In the genomic region with DNA sequence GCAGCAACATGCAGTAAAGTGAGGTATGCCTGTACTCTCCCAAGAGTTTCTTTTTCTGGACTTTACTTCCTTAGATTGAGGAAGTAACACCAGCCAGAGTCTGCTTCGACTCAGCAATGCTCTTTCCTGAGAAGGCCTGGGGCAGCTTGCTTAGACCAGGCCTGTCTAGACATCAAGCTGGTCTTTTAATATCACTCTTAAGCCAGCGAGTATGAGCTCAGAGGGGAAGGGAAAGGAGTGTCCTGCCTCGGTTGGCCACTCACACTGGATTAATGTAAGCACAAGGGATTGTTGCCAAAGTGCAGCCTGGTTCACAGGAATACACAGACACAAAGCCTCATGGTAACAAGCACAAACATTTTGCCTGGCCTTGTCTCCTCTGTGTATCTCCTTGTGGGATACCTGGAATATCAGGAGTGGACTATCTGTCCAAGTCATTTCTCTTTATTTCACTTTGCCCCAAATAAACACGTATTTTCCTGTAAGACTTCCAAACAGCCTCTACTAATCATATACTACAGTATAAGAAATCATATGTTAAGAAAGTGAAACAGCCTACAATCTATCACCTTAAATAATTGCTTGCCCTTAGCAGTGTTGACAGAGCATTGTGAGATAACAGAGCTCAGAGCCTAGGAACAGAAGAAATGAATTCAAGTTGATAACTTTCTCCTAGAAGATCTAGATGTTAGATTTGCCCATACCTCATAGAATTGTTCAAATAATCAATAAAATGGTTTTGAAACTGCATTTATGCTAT, we compare ENCODE assay signal across 17 cellular contexts.
DNase-seq lines count a peak whose midpoint lies in the region; ATAC-seq, FAIRE-seq and TF ChIP-seq lines count a peak whose summit lies in the region.
"Had no signal": no experiment of that assay in that cellular context is flagged by ENCODE, and none has a peak within 500 bp of the region (broad histone marks: within the 10 kb centered on the region; RNA-seq: fewer than 3 reads in every experiment).

No MANE protein-coding gene starts in this region.

- H3K27ac ChIP-seq in cardiac muscle cell (peak overlapping the region; percentile 31), right atrium auricular region (no peak overlapping the region)
- H3K27ac ChIP-seq: psoas muscle, thoracic aorta had no signal

- H3K27me3 ChIP-seq in cardiac muscle cell = no peaks in the 10 kb centered on the region
- H3K27me3 ChIP-seq in right atrium auricular region = no peaks in the 10 kb centered on the region
- H3K27me3 ChIP-seq: MG63 had no signal

- ATAC-seq in activated naive CD4-positive, alpha-beta T cell treated with anti-CD3 and anti-CD28 coated beads, Interleukin-2, amount 50 U/mL, for 72 hours = no peak
- ATAC-seq: naive thymus-derived CD8-positive, alpha-beta T cell; psoas muscle had no signal

- TF ChIP-seq CTCF in cardiac muscle cell (IDR thresholded peaks at IDR 0.05; ENCODE audit: low read depth, low read length) (no peak), right atrium auricular region (IDR thresholded peaks at IDR 0.05) (no peak), chondrocyte (IDR thresholded peaks at IDR 0.05) (no peak)

- peaks cover 5% of the 10 kb centered on the region for H3K36me3 Mint-ChIP-seq in chondrocyte (ENCODE audit: low read depth)
- H3K36me3 Mint-ChIP-seq in activated naive CD4-positive, alpha-beta T cell treated with anti-CD3 and anti-CD28 coated beads, Interleukin-2, amount 50 U/mL, for 72 hours = no peaks in the 10 kb centered on the region

- FAIRE-seq in urothelium cell line (lab: Jason Lieb, UNC) = peak; percentile 84
- FAIRE-seq: endometrium had no signal

- H3K4me3 ChIP-seq in cardiac muscle cell = no peak overlapping the region
- no peak overlapping the region for H3K4me3 ChIP-seq in right atrium auricular region
- H3K4me3 ChIP-seq: MG63, psoas muscle, thoracic aorta had no signal

- H3K36me3 ChIP-seq in cardiac muscle cell (no peaks in the 10 kb centered on the region), right atrium auricular region (no peaks in the 10 kb centered on the region)
- H3K36me3 ChIP-seq: MG63, thoracic aorta had no signal

- H3K4me3 Mint-ChIP-seq in chondrocyte (ENCODE audit: unreplicated experiment) = no peak overlapping the region
- H3K4me3 Mint-ChIP-seq: naive thymus-derived CD8-positive, alpha-beta T cell had no signal

- no peak overlapping the region for H3K27ac Mint-ChIP-seq in chondrocyte (ENCODE audit: unreplicated experiment)
- no peak overlapping the region for H3K27ac Mint-ChIP-seq in activated naive CD4-positive, alpha-beta T cell treated with anti-CD3 and anti-CD28 coated beads, Interleukin-2, amount 50 U/mL, for 72 hours
- H3K27ac Mint-ChIP-seq: naive thymus-derived CD8-positive, alpha-beta T cell had no signal

- H3K4me1 ChIP-seq in cardiac muscle cell (ENCODE audit: low read depth) (peaks cover 25% of the 10 kb centered on the region), right atrium auricular region (no peaks in the 10 kb centered on the region)
- H3K4me1 ChIP-seq: psoas muscle had no signal

- peak in 1 of 2 donors; percentile 15 for DNase-seq in cardiac muscle cell (ENCODE audit: low read depth in 1 of 2, low spot score in 1 of 2)
- no peak for DNase-seq in right atrium auricular region (ENCODE audit: low spot score)
- DNase-seq in amniotic epithelial cell (ENCODE audit: low read depth) = peak; percentile 54
- peak; percentile 36 for DNase-seq in medulla oblongata (ENCODE audit: extremely low spot score)
- no peak for DNase-seq in urothelium cell line (ENCODE audit: low spot score)
- DNase-seq in AG08396 (ENCODE audit: low spot score) = no peak
- DNase-seq in chondrocyte (ENCODE audit: low spot score) = no peak
- DNase-seq in activated naive CD4-positive, alpha-beta T cell treated with anti-CD3 and anti-CD28 coated beads, Interleukin-2, amount 50 U/mL, for 72 hours (ENCODE audit: low spot score in 2 of 2) = no peak
- DNase-seq: activated CD4-positive, alpha-beta T cell treated with anti-CD3 and anti-CD28 coated beads, Interleukin-2, amount 50 U/mL, for 1 hour; activated T-cell treated with anti-CD3 and anti-CD28 coated beads, Interleukin-2, amount 50 U/mL, for 48 hours; MG63; naive thymus-derived CD8-positive, alpha-beta T cell; NCI-H2107; NCI-H748 treated with DMSO at 0.1 percent for 48 hours; psoas muscle had no signal

- H3K9me3 ChIP-seq in cardiac muscle cell (ENCODE audit: low read depth) = no peaks in the 10 kb centered on the region
- H3K9me3 ChIP-seq in right atrium auricular region = peaks cover 0 to 15% of the 10 kb centered on the region in 2 donors

- peaks cover 14% of the 10 kb centered on the region for H3K9me3 Mint-ChIP-seq in chondrocyte (ENCODE audit: low read depth)
- no peaks in the 10 kb centered on the region for H3K9me3 Mint-ChIP-seq in activated naive CD4-positive, alpha-beta T cell treated with anti-CD3 and anti-CD28 coated beads, Interleukin-2, amount 50 U/mL, for 72 hours

- H3K4me1 Mint-ChIP-seq in chondrocyte (ENCODE audit: low read depth) = no peaks in the 10 kb centered on the region
- H3K4me1 Mint-ChIP-seq: naive thymus-derived CD8-positive, alpha-beta T cell had no signal

- H3K27me3 Mint-ChIP-seq in chondrocyte (ENCODE audit: low read depth) = no peaks in the 10 kb centered on the region

Comparison
In these comparisons a context has a peak if more than half of its experiments do, and no peak if none do; other contexts are left out.
1. DNase-seq: peak in amniotic epithelial cell (single experiment) and medulla oblongata (single experiment); none in right atrium auricular region (single experiment), urothelium cell line (single experiment), AG08396 (single experiment), chondrocyte (single experiment) and activated naive CD4-positive, alpha-beta T cell treated with anti-CD3 and anti-CD28 coated beads, Interleukin-2, amount 50 U/mL, for 72 hours (0 of 2).